ENCODE assay signal across 8 cellular contexts in genomic region chr12:63821781-63822251, GRCh38. TPM values are rescaled to one million over a fixed set of nuclear protein-coding genes. Genes with fewer than 3 reads are reported as not detected.
DNase-seq lines count a peak whose midpoint lies in the region; ATAC-seq and TF ChIP-seq lines count a peak whose summit lies in the region.

No MANE protein-coding gene starts in this region.

- H3K27ac Mint-ChIP-seq in Calu3 (ENCODE audit: unreplicated experiment): no peak overlapping the region
- H3K27ac Mint-ChIP-seq in progenitor cell of endocrine pancreas: peak overlapping the region; percentile 62

- no TSS peak for BruUV-seq in Calu3 (replicated peaks; lab: Mats Ljungman, UMichigan)

- H3K79me2 ChIP-seq in fibroblast of lung (ENCODE audit: control insufficient read depth, insufficient read depth, low read length): no peaks in the 10 kb centered on the region

- in situ Hi-C loops in HAP-1 (cut with MboI; ENCODE audit: low sequenced_read_pairs) (loop anchor here (25.0 kb wide), 1 partner anchor 410 kb away; no protein-coding TSS in a partner anchor), GM13977 (cut with MboI; ENCODE audit: low pct_unique_long_range_greater_than_20kb, low sequenced_read_pairs, unreplicated experiment) (no loop called here)

- CTCF ChIA-PET in Calu3 (lab: Charles Lee): interaction anchor here (1.1 kb wide), 1 partner anchor 17 kb away, joined by 3 read pairs; no protein-coding TSS in a partner anchor
- CTCF ChIA-PET in RWPE1 (lab: Yijun Ruan, JAX): no interaction called here

- TF ChIP-seq CTCF in Calu3 (IDR thresholded peaks at IDR 0.05; ENCODE audit: unreplicated experiment) (no peak), RWPE1 (conservative IDR thresholded peaks at IDR 0.05; ENCODE audit: low read depth) (no peak), fibroblast of lung (conservative IDR thresholded peaks at IDR 0.05 in 1 of 2, IDR thresholded peaks at IDR 0.05 in 1 of 2; ENCODE audit: low read depth in 1 of 2, low read length in 2 of 2) (no peak), progenitor cell of endocrine pancreas (IDR thresholded peaks at IDR 0.05; ENCODE audit: unreplicated experiment) (no peak), GM13977 (IDR thresholded peaks at IDR 0.05; ENCODE audit: extremely low read depth, insufficient read depth, missing control alignments) (no peak)

- peak overlapping the region; percentile 46 to 60 (median 50) for H3K4me3 ChIP-seq in fibroblast of lung (replicated peaks in 1 of 4; ENCODE audit: control extremely low read depth in 1 of 4, insufficient read depth in 1 of 4, low read depth in 3 of 4, low read length in 4 of 4)
- no peak overlapping the region for H3K4me3 ChIP-seq in HAP-1

- H3K4me1 Mint-ChIP-seq in Calu3 (ENCODE audit: low read depth, unreplicated experiment) (peaks cover 18% of the 10 kb centered on the region), progenitor cell of endocrine pancreas (ENCODE audit: low read depth) (no peaks in the 10 kb centered on the region)

- no peaks in the 10 kb centered on the region for H4K20me1 ChIP-seq in fibroblast of lung (ENCODE audit: control insufficient read depth, extremely low read depth, insufficient read depth, low read length)

- H3K36me3 Mint-ChIP-seq in Calu3 (ENCODE audit: insufficient read depth, unreplicated experiment): peaks cover 5% of the 10 kb centered on the region
- H3K36me3 Mint-ChIP-seq in progenitor cell of endocrine pancreas (ENCODE audit: insufficient read depth): peaks cover 1% of the 10 kb centered on the region

- POLR2A ChIA-PET in RWPE1 (lab: Yijun Ruan, JAX; ENCODE audit: low non-redundant PET): no interaction called here

- intact Hi-C loops in Calu3 (cut with micrococcal nuclease; ENCODE audit: unreplicated experiment): no loop called here

- H3K9me3 ChIP-seq in fibroblast of lung (ENCODE audit: control insufficient read depth, insufficient read depth, low read depth, low read length): no peaks in the 10 kb centered on the region
- H3K9me3 ChIP-seq in HAP-1: no peaks in the 10 kb centered on the region

- H3K27me3 Mint-ChIP-seq in Calu3 (ENCODE audit: unreplicated experiment): no peaks in the 10 kb centered on the region
- H3K27me3 Mint-ChIP-seq in progenitor cell of endocrine pancreas: no peaks in the 10 kb centered on the region

- no peaks in the 10 kb centered on the region for H3K36me3 ChIP-seq in fibroblast of lung (ENCODE audit: control insufficient read depth, insufficient read depth, low read length)
- no peaks in the 10 kb centered on the region for H3K36me3 ChIP-seq in HAP-1 (replicated peaks)

- H3K4me1 ChIP-seq in fibroblast of lung (ENCODE audit: control insufficient read depth, extremely low read depth, insufficient read depth, low read length) (peaks cover 2% of the 10 kb centered on the region), HAP-1 (no peaks in the 10 kb centered on the region)

- H3K9me3 Mint-ChIP-seq in Calu3 (ENCODE audit: low read depth, unreplicated experiment) (no peaks in the 10 kb centered on the region), progenitor cell of endocrine pancreas (ENCODE audit: low read depth) (peaks cover 18% of the 10 kb centered on the region)

- peak overlapping the region; percentile 57 for H3K9ac ChIP-seq in fibroblast of lung (ENCODE audit: insufficient read depth, low read length)

- H2AFZ ChIP-seq in fibroblast of lung (ENCODE audit: low read length): peak overlapping the region; percentile 99

- H3K27me3 ChIP-seq in fibroblast of lung (ENCODE audit: control insufficient read depth, insufficient read depth, low read length) (no peaks in the 10 kb centered on the region), HAP-1 (ENCODE audit: low read depth) (no peaks in the 10 kb centered on the region)

- ATAC-seq in HG03565 (IDR thresholded peaks at IDR 0.05; ENCODE audit: unreplicated experiment): no peak

- peak overlapping the region; percentile 73 for H3K4me3 Mint-ChIP-seq in Calu3 (ENCODE audit: low read depth, unreplicated experiment)
- H3K4me3 Mint-ChIP-seq in progenitor cell of endocrine pancreas (ENCODE audit: low read depth): no peak overlapping the region

- H3K27ac ChIP-seq in RWPE1: peak overlapping the region; percentile 75
- H3K27ac ChIP-seq in fibroblast of lung (ENCODE audit: insufficient read depth, low read length): peak overlapping the region; percentile 73

- peak overlapping the region; percentile 49 for H3K4me2 ChIP-seq in fibroblast of lung (ENCODE audit: extremely low read depth, insufficient read depth, low read length)

- peak; percentile 20 for DNase-seq in Calu3
- DNase-seq in RWPE1 (ENCODE audit: low spot score): no peak
- peak; percentile 23 to 49 for DNase-seq in fibroblast of lung (ENCODE audit: low read depth in 2 of 2)
- no peak for DNase-seq in progenitor cell of endocrine pancreas (ENCODE audit: low spot score, unreplicated experiment)
- no peak for DNase-seq in HAP-1 (ENCODE audit: low spot score in 2 of 2)
- no peak for DNase-seq in NCI-H1436 (lab: John Stamatoyannopoulos, UW)
- DNase-seq in GM13977 (ENCODE audit: low spot score): no peak

RNA-seq across cellular contexts. Expression of gene SRGAP1, which starts 22.7 kb away (rescaled TPM):
- 28.3 and 29.3 TPM in 2 replicates for total RNA-seq in Calu3 (2022)
- total RNA-seq in fibroblast of lung: 17.5 and 30.2 TPM in 2 replicates
- polyA plus RNA-seq in fibroblast of lung: 18.9 and 23.8 TPM in 2 replicates
- polyA plus RNA-seq in fibroblast of lung (2012): 14.2 and 14.3 TPM in 2 replicates
- 35.2 and 51.6 TPM in 2 replicates for polyA minus RNA-seq in fibroblast of lung (ENCODE audit: low replicate concordance)
- 17.8 and 23.1 TPM in 2 replicates for total RNA-seq in progenitor cell of endocrine pancreas

RNA-seq across cellular contexts. Expression of gene RXYLT1, which starts 42.1 kb away (rescaled TPM):
- total RNA-seq in Calu3 (2022): 26.0 and 28.6 TPM in 2 replicates
- 13.2 and 14.9 TPM in 2 replicates for total RNA-seq in fibroblast of lung
- polyA plus RNA-seq in fibroblast of lung: 15.8 and 19.6 TPM in 2 replicates
- 13.0 and 13.1 TPM in 2 replicates for polyA plus RNA-seq in fibroblast of lung (2012)
- polyA minus RNA-seq in fibroblast of lung (ENCODE audit: low replicate concordance): 2.5 and 3.4 TPM in 2 replicates
- total RNA-seq in progenitor cell of endocrine pancreas: 13.9 and 14.7 TPM in 2 replicates

Comparison
In these comparisons a context has a peak if more than half of its experiments do, and no peak if none do; other contexts are left out.
1. DNase-seq: peak in Calu3 (single experiment) and fibroblast of lung (2 of 2); none in RWPE1 (single experiment), progenitor cell of endocrine pancreas (single experiment), HAP-1 (0 of 2), NCI-H1436 (single experiment) and GM13977 (single experiment).